In genomic region chr20:44208165-44208564, GRCh38 we compare ENCODE assay signal across 10 cellular contexts. TPM values are rescaled to one million over a fixed set of nuclear protein-coding genes. Genes with fewer than 3 reads are reported as not detected.
A peak's percentile ranks its signal among the peaks of the same experiment; 100 is the strongest.
DNase-seq lines count a peak whose midpoint lies in the region; ATAC-seq and TF ChIP-seq lines count a peak whose summit lies in the region.
"Had no signal": no experiment of that assay in that cellular context is flagged by ENCODE, and none has a peak within 500 bp of the region (broad histone marks: within the 10 kb centered on the region; RNA-seq: fewer than 3 reads in every experiment).

No MANE protein-coding gene starts in this region.

- peaks cover 13% of the 10 kb centered on the region for H3K36me3 ChIP-seq in IMR-90 (ENCODE audit: control insufficient read depth, insufficient read depth, low read length)

- BruUV-seq in IMR-90 (replicated peaks; lab: Mats Ljungman, UMichigan): no TSS peak

- no peak for TF ChIP-seq POLR2A in IMR-90 (IDR thresholded peaks at IDR 0.05; ENCODE audit: low read depth, low read length)

- H3K79me1 ChIP-seq in IMR-90 (ENCODE audit: low read depth in 1 of 2, low read length in 2 of 2): peaks cover 5 to 56% of the 10 kb centered on the region in 2 experiments

- no peak overlapping the region for H2AFZ ChIP-seq in IMR-90 (replicated peaks; ENCODE audit: low read length, poor library complexity)

- peak overlapping the region; percentile 33; the same call in 1 of the 2 replicates for H2BK20ac ChIP-seq in IMR-90 (ENCODE audit: low read depth, low read length)

- H3K36me3 Mint-ChIP-seq in CD4-positive, alpha-beta T cell (ENCODE audit: low read depth): peaks cover 79% of the 10 kb centered on the region
- peaks cover 61% of the 10 kb centered on the region for H3K36me3 Mint-ChIP-seq in dendritic cell treated with granulocyte-macrophage colony-stimulating factor and Interleukin-4, amounts not matched to agents 40 ng/mL and 50 ng/mL, for 4 days (ENCODE audit: low read depth)
- no peaks in the 10 kb centered on the region for H3K36me3 Mint-ChIP-seq in neural crest cell (ENCODE audit: low read depth)

- H3K14ac ChIP-seq in IMR-90 (replicated peaks; ENCODE audit: low read depth, low read length): no peak overlapping the region

- H4K5ac ChIP-seq in IMR-90 (ENCODE audit: low read depth, low read length): no peak overlapping the region

- no peak for ATAC-seq in CD4-positive, alpha-beta T cell (ENCODE audit: poor library complexity)
- no peak for ATAC-seq in IMR-90 (ENCODE audit: low read depth)
- ATAC-seq in GM19328 (IDR thresholded peaks at IDR 0.05; ENCODE audit: unreplicated experiment): no peak

- H3K9me1 ChIP-seq in IMR-90 (ENCODE audit: insufficient read depth, low read length): peaks cover 14% of the 10 kb centered on the region

- no peak overlapping the region for H2AK5ac ChIP-seq in IMR-90 (ENCODE audit: low read depth, low read length)

- no peak for DNase-seq in CD4-positive, alpha-beta T cell
- DNase-seq in IMR-90 (no peak), neural crest cell (ENCODE audit: low read depth, low spot score) (no peak), NCI-H2196 treated with DMSO at 0.1 percent for 48 hours (lab: John Stamatoyannopoulos, UW; ENCODE audit: unreplicated experiment) (no peak), ecto neural progenitor cell (ENCODE audit: low spot score) (no peak), NCI-H69 (lab: John Stamatoyannopoulos, UW) (no peak)
- DNase-seq: thyroid gland had no signal

- peaks cover 22% of the 10 kb centered on the region for H4K20me1 ChIP-seq in IMR-90 (ENCODE audit: insufficient read depth, low read length)

- POLR2A ChIA-PET in CD4-positive, alpha-beta T cell (lab: Charles Lee): interaction anchor here (0.8 kb wide), 1 partner anchor 11 kb away, joined by 3 read pairs; no protein-coding TSS in a partner anchor
- POLR2A ChIA-PET in IMR-90 (lab: Charles Lee; ENCODE audit: unreplicated experiment): interaction anchor here (0.6 to 0.7 kb wide), 2 partner anchors 54 to 1153 kb away, joined by 3 to 5 read pairs; no protein-coding TSS in a partner anchor

- H2BK5ac ChIP-seq in IMR-90 (ENCODE audit: low read depth, low read length, poor library complexity, severe bottlenecking): peak overlapping the region; percentile 73

- no peak overlapping the region for H3K9ac ChIP-seq in IMR-90 (ENCODE audit: low read depth, low read length)

- no peak for TF ChIP-seq RAD21 in IMR-90 (IDR thresholded peaks at IDR 0.05; ENCODE audit: low read length)

- peak overlapping the region; percentile 9; the same call in 1 of the 2 replicates for H3K4ac ChIP-seq in IMR-90 (ENCODE audit: low read depth, low read length)

- TF ChIP-seq CTCF in CD4-positive, alpha-beta T cell (IDR thresholded peaks at IDR 0.05): no peak
- TF ChIP-seq CTCF in IMR-90 (conservative IDR thresholded peaks at IDR 0.05; ENCODE audit: low read depth, low read length) (no peak), neural crest cell (conservative IDR thresholded peaks at IDR 0.05) (no peak)

- dilution Hi-C loops in IMR-90 (cut with HindIII; ENCODE audit: low sequenced_read_pairs, unreplicated experiment): no loop called here

- H4K8ac ChIP-seq in IMR-90 (ENCODE audit: low read depth in 2 of 2, low read length in 2 of 2): no peak overlapping the region

- peak overlapping the region; percentile 2; the same call in 1 of the 2 replicates for H3K18ac ChIP-seq in IMR-90 (ENCODE audit: low read depth, low read length)

- peaks cover 12% of the 10 kb centered on the region for H3K4me1 ChIP-seq in IMR-90 (ENCODE audit: control insufficient read depth, insufficient read depth, low read length)

- no peak overlapping the region for H2BK120ac ChIP-seq in IMR-90 (ENCODE audit: low read depth, low read length)

- CTCF ChIA-PET in CD4-positive, alpha-beta T cell (lab: Charles Lee): interaction anchor here (1.3 to 2.0 kb wide), 2 partner anchors 10 to 18 kb away, joined by 4 to 9 read pairs; no protein-coding TSS in a partner anchor
- CTCF ChIA-PET in IMR-90 (lab: Yijun Ruan, JAX): interaction anchor here (0.7 to 1.1 kb wide), 2 partner anchors 9 to 91 kb away, joined by 3 to 5 read pairs; no protein-coding TSS in a partner anchor

- H3K4me2 ChIP-seq in IMR-90 (ENCODE audit: low read depth, low read length): peak overlapping the region; percentile 95

- H2AK9ac ChIP-seq in IMR-90 (replicated peaks; ENCODE audit: low read depth, low read length, poor library complexity): no peak overlapping the region

- no peak overlapping the region; the same call in 1 of the 2 replicates for H4K91ac ChIP-seq in IMR-90 (ENCODE audit: insufficient read depth, low read depth, low read length)

- no peaks in the 10 kb centered on the region for H3K9me3 Mint-ChIP-seq in CD4-positive, alpha-beta T cell
- H3K9me3 Mint-ChIP-seq in dendritic cell treated with granulocyte-macrophage colony-stimulating factor and Interleukin-4, amounts not matched to agents 40 ng/mL and 50 ng/mL, for 4 days: no peaks in the 10 kb centered on the region
- H3K9me3 Mint-ChIP-seq in neural crest cell: no peaks in the 10 kb centered on the region

- H2BK15ac ChIP-seq in IMR-90 (ENCODE audit: low read depth, low read length): no peak overlapping the region

- no peaks in the 10 kb centered on the region for H3K9me3 ChIP-seq in CD4-positive, alpha-beta T cell (ENCODE audit: control insufficient read depth, low read length)
- no peaks in the 10 kb centered on the region for H3K9me3 ChIP-seq in IMR-90 (ENCODE audit: control insufficient read depth, insufficient read depth, low read length)
- H3K9me3 ChIP-seq: thyroid gland had no signal

- no peak overlapping the region for H3K27ac ChIP-seq in CD4-positive, alpha-beta T cell (ENCODE audit: low read depth, low read length)
- peak overlapping the region; percentile 38 for H3K27ac ChIP-seq in IMR-90 (ENCODE audit: insufficient read depth, low read length)

- H3K4me1 Mint-ChIP-seq in CD4-positive, alpha-beta T cell (ENCODE audit: low read depth): peaks cover 72% of the 10 kb centered on the region
- H3K4me1 Mint-ChIP-seq in dendritic cell treated with granulocyte-macrophage colony-stimulating factor and Interleukin-4, amounts not matched to agents 40 ng/mL and 50 ng/mL, for 4 days (ENCODE audit: low read depth): peaks cover 45% of the 10 kb centered on the region
- H3K4me1 Mint-ChIP-seq in neural crest cell: peaks cover 55% of the 10 kb centered on the region

- H3K4me3 ChIP-seq in IMR-90 (ENCODE audit: insufficient read depth, low read depth, low read length): peak overlapping the region; percentile 77; the same call in 1 of the 2 replicates
- H3K4me3 ChIP-seq: thyroid gland had no signal

- H3K56ac ChIP-seq in IMR-90 (ENCODE audit: extremely low read depth, insufficient read depth, low read length): no peak overlapping the region

- peak overlapping the region; percentile 99 for H3K27ac Mint-ChIP-seq in CD4-positive, alpha-beta T cell
- no peak overlapping the region for H3K27ac Mint-ChIP-seq in dendritic cell treated with granulocyte-macrophage colony-stimulating factor and Interleukin-4, amounts not matched to agents 40 ng/mL and 50 ng/mL, for 4 days
- H3K27ac Mint-ChIP-seq in neural crest cell (ENCODE audit: unreplicated experiment): no peak overlapping the region

- WGBS in IMR-90 (ENCODE audit: extremely low coverage in 2 of 2, insufficient read length in 1 of 2), 2 experiments: no CpG with 5 or more reads among the region's 7 CpGs

- no peaks in the 10 kb centered on the region for H3K27me3 ChIP-seq in CD4-positive, alpha-beta T cell (ENCODE audit: control insufficient read depth, insufficient read depth, low read length)
- H3K27me3 ChIP-seq in IMR-90 (ENCODE audit: control insufficient read depth, insufficient read depth, low read length): no peaks in the 10 kb centered on the region
- H3K27me3 ChIP-seq: thyroid gland had no signal

- peak overlapping the region; percentile 92 for H3K4me3 Mint-ChIP-seq in CD4-positive, alpha-beta T cell
- peak overlapping the region; percentile 6 for H3K4me3 Mint-ChIP-seq in dendritic cell treated with granulocyte-macrophage colony-stimulating factor and Interleukin-4, amounts not matched to agents 40 ng/mL and 50 ng/mL, for 4 days
- peak overlapping the region; percentile 97 for H3K4me3 Mint-ChIP-seq in neural crest cell

- intact Hi-C loops in CD4-positive, alpha-beta T cell (cut with DNase I, micrococcal nuclease): no loop called here
- intact Hi-C loops in IMR-90 (cut with micrococcal nuclease): loop anchor here (10.0 kb wide), 1 partner anchor 753 kb away; the partner anchor contains the start of gene SRSF6
- intact Hi-C loops in dendritic cell treated with granulocyte-macrophage colony-stimulating factor and Interleukin-4, amounts not matched to agents 40 ng/mL and 50 ng/mL, for 4 days (cut with micrococcal nuclease): no loop called here

- no peaks in the 10 kb centered on the region for H3K27me3 Mint-ChIP-seq in CD4-positive, alpha-beta T cell
- H3K27me3 Mint-ChIP-seq in dendritic cell treated with granulocyte-macrophage colony-stimulating factor and Interleukin-4, amounts not matched to agents 40 ng/mL and 50 ng/mL, for 4 days: no peaks in the 10 kb centered on the region
- no peaks in the 10 kb centered on the region for H3K27me3 Mint-ChIP-seq in neural crest cell (ENCODE audit: low read depth)

- in situ Hi-C loops in IMR-90 (cut with MboI; ENCODE audit: low sequenced_read_pairs): no loop called here

- H3K23ac ChIP-seq in IMR-90 (ENCODE audit: low read depth, low read length): peak overlapping the region; percentile 41; the same call in 1 of the 2 replicates

RNA-seq across cellular contexts. Expression of gene OSER1, which starts 2.4 kb away (rescaled TPM):
- total RNA-seq in CD4-positive, alpha-beta T cell: 100 to 1,000 TPM; 172 TPM
- total RNA-seq in IMR-90 (2012; rRNA removed): 66.9 and 70.6 TPM in 2 replicates
- 27.7 and 32.6 TPM in 2 replicates for polyA plus RNA-seq in IMR-90 (2012; rRNA removed)
- 10.3 and 11.0 TPM in 2 replicates for polyA plus RNA-seq in IMR-90 (2012; cell fraction: cytosol; rRNA removed)
- polyA plus RNA-seq in IMR-90 (2012; cell fraction: nucleus; rRNA removed; ENCODE audit: low replicate concordance): 20.0 and 103 TPM in 2 replicates
- total RNA-seq in neural crest cell: 26.6 and 29.8 TPM in 2 replicates

RNA-seq across cellular contexts. Expression of gene JPH2, which starts 21.2 kb away (rescaled TPM):
- total RNA-seq in CD4-positive, alpha-beta T cell: not detected
- total RNA-seq in IMR-90 (2012; rRNA removed): 0.54 and 0.83 TPM in 2 replicates
- polyA plus RNA-seq in IMR-90 (2012; rRNA removed): 0.44 TPM in 2 replicates
- 0.31 and 0.60 TPM in 2 replicates for polyA plus RNA-seq in IMR-90 (2012; cell fraction: cytosol; rRNA removed)
- 0.40 and 0.71 TPM in 2 replicates for polyA plus RNA-seq in IMR-90 (2012; cell fraction: nucleus; rRNA removed; ENCODE audit: low replicate concordance)
- 0.07 TPM in 1 of 2 replicates, not detected in the other for total RNA-seq in neural crest cell

RNA-seq across cellular contexts. Expression of gene GDAP1L1, which starts 38.9 kb away (rescaled TPM):
- not detected for total RNA-seq in CD4-positive, alpha-beta T cell
- total RNA-seq in IMR-90 (2012; rRNA removed) (not detected in 2 replicates), neural crest cell (10.0 and 10.9 TPM in 2 replicates)
- polyA plus RNA-seq in IMR-90 (2012; rRNA removed): not detected in 2 replicates
- not detected in 2 replicates for polyA plus RNA-seq in IMR-90 (2012; cell fraction: cytosol; rRNA removed)
- polyA plus RNA-seq in IMR-90 (2012; cell fraction: nucleus; rRNA removed; ENCODE audit: low replicate concordance): not detected in 2 replicates
- total RNA-seq: renal cortical epithelial cell had no signal

Comparison
In these comparisons a context has a peak if more than half of its experiments do, and no peak if none do; other contexts are left out.
1. H3K4me3 Mint-ChIP-seq: peak in every context shown above with its lines; median percentile 97 in neural crest cell; 92 in CD4-positive, alpha-beta T cell; 6 in dendritic cell treated with granulocyte-macrophage colony-stimulating factor and Interleukin-4, amounts not matched to agents 40 ng/mL and 50 ng/mL, for 4 days.
2. RNA of gene GDAP1L1, which starts 38.9 kb away (total RNA-seq): 10.0 to 10.9 TPM in neural crest cell; not detected in CD4-positive, alpha-beta T cell and not detected in IMR-90; every median in the first group is over 10 times any median in the second.